ENCODE assay signal across 28 cellular contexts in the genomic region with DNA sequence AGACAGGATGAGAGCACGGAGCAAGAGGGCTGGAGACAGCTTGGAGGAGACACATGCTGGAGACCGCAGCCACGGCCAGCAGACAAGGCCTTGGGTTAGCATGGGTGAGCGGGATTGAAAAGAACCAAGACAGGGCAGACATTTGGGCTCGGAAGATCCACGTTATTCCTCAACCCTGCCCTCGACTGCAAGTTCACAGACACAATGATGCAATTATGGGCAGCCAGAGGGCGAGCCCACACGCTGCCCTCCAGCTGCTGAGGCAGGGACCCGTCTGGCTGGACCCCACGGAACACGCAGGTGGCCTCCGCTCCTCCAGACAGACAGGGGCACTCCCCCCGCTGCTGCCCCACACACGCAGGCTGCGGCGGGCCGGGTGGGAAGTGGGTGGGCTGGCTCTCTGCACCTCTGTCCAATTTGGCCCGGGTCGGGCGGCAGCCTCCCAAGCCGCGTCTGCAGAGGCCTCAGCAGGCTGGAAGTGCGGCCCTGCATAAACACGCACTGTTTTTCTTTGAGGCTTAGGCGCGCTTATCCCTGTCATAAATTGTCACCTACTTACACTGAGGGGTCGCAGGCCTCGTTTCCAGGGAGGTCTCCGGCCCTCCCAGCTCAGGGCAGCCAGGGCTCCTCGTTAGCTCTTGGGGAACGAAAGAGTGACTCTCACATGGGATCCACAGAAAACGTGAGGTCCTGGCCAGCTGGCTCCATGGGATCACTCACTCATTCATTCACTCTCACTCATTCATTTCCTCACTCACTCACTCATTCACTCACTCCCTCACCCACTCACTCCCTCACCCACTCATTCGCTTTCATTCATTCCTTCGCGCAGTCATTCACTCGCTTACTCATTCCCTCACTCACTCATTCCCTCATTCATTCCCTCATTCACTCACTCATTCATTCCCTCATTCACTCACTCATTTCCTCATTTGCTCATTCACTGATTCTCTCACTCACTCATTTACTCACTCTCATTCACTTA.
DNase-seq lines count a peak whose midpoint lies in the region; ATAC-seq, FAIRE-seq and TF ChIP-seq lines count a peak whose summit lies in the region.
"Had no signal": no experiment of that assay in that cellular context is flagged by ENCODE, and none has a peak within 500 bp of the region (broad histone marks: within the 10 kb centered on the region; RNA-seq: fewer than 3 reads in every experiment).

No MANE protein-coding gene starts in this region.

- H3K4me1 ChIP-seq in SJCRH30 (peaks cover 9% of the 10 kb centered on the region; the same call in 1 of the 2 replicates), HepG2 (ENCODE audit: insufficient read depth, low read length) (no peaks in the 10 kb centered on the region), testis (peaks cover 8% of the 10 kb centered on the region)
- H3K4me1 ChIP-seq: Caco-2, lower lobe of right lung, psoas muscle had no signal

- no peak overlapping the region for H2AFZ ChIP-seq in HepG2 (ENCODE audit: low read length)

- no peak for TF ChIP-seq RAD21 in HepG2 (CRISPR knock-in tag; IDR thresholded peaks at IDR 0.05)

- no peak overlapping the region for H3K4me3 Mint-ChIP-seq in type B pancreatic cell
- H3K4me3 Mint-ChIP-seq: activated CD4-positive, alpha-beta memory T cell treated with anti-CD3 and anti-CD28 coated beads, Interleukin-2, amount 10 ng/mL, durations not matched to agents 7 days and 5 days; activated naive CD8-positive, alpha-beta T cell treated with anti-CD3 and anti-CD28 coated beads for 36 hours; stimulated activated naive B cell treated with anti-CD40 and anti-IgM and Interleukin-4, amounts not matched to agents 10 μg/mL and 1 μg/mL and 100 μg/mL, for 72 hours had no signal

- no peak overlapping the region for H3K27ac ChIP-seq in SJCRH30
- no peak overlapping the region for H3K27ac ChIP-seq in HepG2 (ENCODE audit: extremely low read length, insufficient read depth, low read length)
- no peak overlapping the region for H3K27ac ChIP-seq in testis
- H3K27ac ChIP-seq: lower lobe of right lung, psoas muscle had no signal

- no TSS peak for BruUV-seq in HepG2 (replicated peaks; lab: Mats Ljungman, UMichigan)

- H3K9me3 Mint-ChIP-seq in type B pancreatic cell = no peaks in the 10 kb centered on the region
- H3K9me3 Mint-ChIP-seq: activated CD4-positive, alpha-beta memory T cell treated with anti-CD3 and anti-CD28 coated beads, Interleukin-2, amount 10 ng/mL, durations not matched to agents 7 days and 5 days had no signal

- intact Hi-C loops in HepG2 (cut with micrococcal nuclease; ENCODE audit: unreplicated experiment) (no loop called here), testis (cut with DNase I; ENCODE audit: low total_unique reads) (no loop called here)

- no peaks in the 10 kb centered on the region for H3K36me3 ChIP-seq in SJCRH30
- no peaks in the 10 kb centered on the region for H3K36me3 ChIP-seq in HepG2 (replicated peaks in 1 of 2; ENCODE audit: control insufficient read depth in 1 of 2, insufficient read depth in 2 of 2, low read length in 2 of 2)
- no peaks in the 10 kb centered on the region for H3K36me3 ChIP-seq in testis (ENCODE audit: low read depth, missing control alignments)
- H3K36me3 ChIP-seq: lower lobe of right lung had no signal

- peak; percentile 42 for ATAC-seq in HepG2
- ATAC-seq in HG03469 (IDR thresholded peaks at IDR 0.05; ENCODE audit: unreplicated experiment) = no peak
- ATAC-seq: lower lobe of right lung; mucosa of descending colon; psoas muscle; stimulated activated naive B cell treated with anti-CD40 and anti-IgM and Interleukin-4, amounts not matched to agents 10 μg/mL and 1 μg/mL and 100 μg/mL, for 72 hours had no signal

- in situ Hi-C loops in HepG2 (cut with HindIII; ENCODE audit: extremely low pct_ligation_motif_present, low pct_unique_long_range_greater_than_20kb) = no loop called here
- in situ Hi-C loops in GM13977 (cut with MboI; ENCODE audit: low pct_unique_long_range_greater_than_20kb, low sequenced_read_pairs, unreplicated experiment) = no loop called here

- no peaks in the 10 kb centered on the region for H3K36me3 Mint-ChIP-seq in type B pancreatic cell
- H3K36me3 Mint-ChIP-seq: activated naive CD8-positive, alpha-beta T cell treated with anti-CD3 and anti-CD28 coated beads for 36 hours; stimulated activated naive B cell treated with anti-CD40 and anti-IgM and Interleukin-4, amounts not matched to agents 10 μg/mL and 1 μg/mL and 100 μg/mL, for 72 hours had no signal

- H3K27me3 Mint-ChIP-seq in type B pancreatic cell = peaks cover 28% of the 10 kb centered on the region

- CTCF ChIA-PET in HepG2 (lab: Yijun Ruan, JAX; ENCODE audit: low intra/inter-chr PET ratio, low total read pairs) = no interaction called here

- TF ChIP-seq POLR2A in HepG2 (IDR thresholded peaks at IDR 0.05; ENCODE audit: insufficient read depth in 1 of 2, low read depth in 2 of 2, low read length in 2 of 2) (no peak), testis (IDR thresholded peaks at IDR 0.05) (no peak)

- H3K9ac ChIP-seq in HepG2 (ENCODE audit: insufficient read depth, low read depth, low read length) = no peak overlapping the region

- DNase-seq in SJCRH30 (peak; percentile 28 to 42), fibroblast of villous mesenchyme (ENCODE audit: low read depth) (peak; percentile 38), HepG2 (ENCODE audit: low spot score) (no peak), testis (peak; percentile 21), type B pancreatic cell (ENCODE audit: extremely low spot score, unreplicated experiment) (no peak), GM19239 (ENCODE audit: insufficient read length, low spot score) (no peak), GM13977 (ENCODE audit: low spot score) (no peak)
- DNase-seq: activated CD4-positive, alpha-beta memory T cell treated with anti-CD3 and anti-CD28 coated beads, Interleukin-2, amount 10 ng/mL, durations not matched to agents 7 days and 5 days; activated CD4-positive, CD25-positive, alpha-beta regulatory T cell treated with anti-CD3 and anti-CD28 coated beads, Interleukin-2, amount 50 U/mL, for 72 hours; activated effector memory CD4-positive, alpha-beta T cell treated with Interleukin-2 at 50 U/mL for 16 hours; activated naive CD8-positive, alpha-beta T cell treated with anti-CD3 and anti-CD28 coated beads for 36 hours; Caco-2; cerebellar nuclear complex; DMS79; foreskin melanocyte; hippocampal formation; lower lobe of right lung; mucosa of descending colon; NCI-H1105 treated with DMSO at 0.1 percent for 48 hours; NCI-H2029 treated with DMSO at 0.1 percent for 48 hours; NCI-H2227 treated with DMSO at 0.1 percent for 48 hours; NCI-H774; psoas muscle; SHP77; stimulated activated CD4-positive, alpha-beta T cell treated with anti-CD3 and anti-CD28 coated beads, Interleukin-4, amount 100 ng/mL, for 1 hour; stimulated activated naive B cell treated with anti-CD40 and anti-IgM and Interleukin-4, amounts not matched to agents 10 μg/mL and 1 μg/mL and 100 μg/mL, for 72 hours had no signal

- H3K27me3 ChIP-seq in SJCRH30 (no peaks in the 10 kb centered on the region), HepG2 (ENCODE audit: control insufficient read depth in 1 of 2, insufficient read depth in 2 of 2, low read length in 2 of 2) (peaks cover 0 to 11% of the 10 kb centered on the region in 2 experiments; a peak in 2 of 5 replicates), testis (no peaks in the 10 kb centered on the region)

- no peak overlapping the region for H3K27ac Mint-ChIP-seq in type B pancreatic cell
- H3K27ac Mint-ChIP-seq: activated CD4-positive, alpha-beta memory T cell treated with anti-CD3 and anti-CD28 coated beads, Interleukin-2, amount 10 ng/mL, durations not matched to agents 7 days and 5 days; activated naive CD8-positive, alpha-beta T cell treated with anti-CD3 and anti-CD28 coated beads for 36 hours; stimulated activated naive B cell treated with anti-CD40 and anti-IgM and Interleukin-4, amounts not matched to agents 10 μg/mL and 1 μg/mL and 100 μg/mL, for 72 hours had no signal

- no peaks in the 10 kb centered on the region for H4K20me1 ChIP-seq in HepG2 (ENCODE audit: insufficient read depth, low read length)

- peaks cover 22% of the 10 kb centered on the region for H3K4me1 Mint-ChIP-seq in type B pancreatic cell (ENCODE audit: unreplicated experiment)
- H3K4me1 Mint-ChIP-seq: activated CD4-positive, alpha-beta memory T cell treated with anti-CD3 and anti-CD28 coated beads, Interleukin-2, amount 10 ng/mL, durations not matched to agents 7 days and 5 days; activated naive CD8-positive, alpha-beta T cell treated with anti-CD3 and anti-CD28 coated beads for 36 hours had no signal

- H3K79me2 ChIP-seq in HepG2 (ENCODE audit: insufficient read depth, low read length) = no peaks in the 10 kb centered on the region

- H3K4me3 ChIP-seq in SJCRH30 (peak overlapping the region; percentile 14; the same call in 1 of the 2 replicates), fibroblast of villous mesenchyme (ENCODE audit: low read depth, low read length) (no peak overlapping the region), HepG2 (replicated peaks in 1 of 3; ENCODE audit: insufficient read depth in 1 of 3, low read depth in 2 of 3, low read length in 3 of 3) (no peak overlapping the region), testis (peak overlapping the region in 1 of 2 donors; percentile 10)
- H3K4me3 ChIP-seq: lower lobe of right lung, mucosa of descending colon, psoas muscle had no signal

- POLR2A ChIA-PET in HepG2 (lab: Yijun Ruan, JAX) = no interaction called here

- no peak overlapping the region for H3K4me2 ChIP-seq in HepG2 (ENCODE audit: low read depth, low read length)

- H3K9me3 ChIP-seq in SJCRH30 (replicated peaks) (no peaks in the 10 kb centered on the region), HepG2 (ENCODE audit: low read length) (no peaks in the 10 kb centered on the region), testis (no peaks in the 10 kb centered on the region)
- H3K9me3 ChIP-seq: Caco-2, lower lobe of right lung, mucosa of descending colon, psoas muscle had no signal

- WGBS in HepG2 (ENCODE audit: low lambda C conversion rate) = 49% methylated on average over 37 of the region's 37 CpGs
- 28 to 29% methylated on average over 16 to 35 of the region's 37 CpGs for WGBS in testis, 2 donors

- TF ChIP-seq CTCF in fibroblast of villous mesenchyme (IDR thresholded peaks at IDR 0.05; ENCODE audit: insufficient read depth, low read depth, low read length) (peak; percentile 1), HepG2 (CRISPR knock-in tag; IDR thresholded peaks at IDR 0.05) (no peak), testis (IDR thresholded peaks at IDR 0.05) (no peak), type B pancreatic cell (conservative IDR thresholded peaks at IDR 0.05) (no peak), GM13977 (IDR thresholded peaks at IDR 0.05; ENCODE audit: extremely low read depth, insufficient read depth, missing control alignments) (no peak)

- FAIRE-seq in HepG2 (lab: Jason Lieb, UNC) (no peak), GM19239 (lab: Jason Lieb, UNC) (no peak)
- FAIRE-seq: TTC549 had no signal

- TF ChIP-seq EP300 in HepG2 (IDR thresholded peaks at IDR 0.05; ENCODE audit: low read depth in 2 of 2, low read length in 2 of 2) (no peak), HepG2 (CRISPR knock-in tag; IDR thresholded peaks at IDR 0.05; ENCODE audit: borderline replicate concordance) (no peak)

Comparison
In these comparisons a context has a peak if more than half of its experiments do, and no peak if none do; other contexts are left out.
1. DNase-seq: peak in SJCRH30 (2 of 2), fibroblast of villous mesenchyme (single experiment) and testis (single experiment); none in HepG2 (single experiment), type B pancreatic cell (single experiment), GM19239 (single experiment) and GM13977 (single experiment).